In genomic region chr1:31407029-31407626, GRCh38 we compare ENCODE assay signal across 24 cellular contexts. TPM values are rescaled to one million over a fixed set of nuclear protein-coding genes. Genes with fewer than 3 reads are reported as not detected.
"Had no signal": no experiment of that assay in that cellular context is flagged by ENCODE, and none has a peak within 500 bp of the region (broad histone marks: within the 10 kb centered on the region; RNA-seq: fewer than 3 reads in every experiment).

No MANE protein-coding gene starts in this region.

- H2AFZ ChIP-seq: hepatocyte, parathyroid adenoma had no signal

- H3K4me3 Mint-ChIP-seq: activated naive CD8-positive, alpha-beta T cell; activated T-cell treated with anti-CD3 and anti-CD28 coated beads, Interleukin-2, amount 50 U/mL, for 24 hours; activated T-helper 17 cell treated with anti-CD3 and anti-CD28 coated beads, Interleukin-2, amount 50 U/mL, for 72 hours; immature natural killer cell; mesothelial cell of epicardium; natural killer cell treated with Interleukin-12 subunit alpha and Interleukin-12 subunit beta and Interleukin-15 and Interleukin-18, amount 100 ng/mL, for 72 hours; stimulated activated memory B cell treated with anti-CD40 and anti-IgM and Interleukin-4, amounts not matched to agents 10 μg/mL and 1 μg/mL and 100 μg/mL, for 72 hours; WTC11 had no signal

- H3K27ac Mint-ChIP-seq: activated naive CD8-positive, alpha-beta T cell; activated T-cell treated with anti-CD3 and anti-CD28 coated beads, Interleukin-2, amount 50 U/mL, for 24 hours; activated T-helper 17 cell treated with anti-CD3 and anti-CD28 coated beads, Interleukin-2, amount 50 U/mL, for 72 hours; immature natural killer cell; mesothelial cell of epicardium; natural killer cell treated with Interleukin-12 subunit alpha and Interleukin-12 subunit beta and Interleukin-15 and Interleukin-18, amount 100 ng/mL, for 72 hours; stimulated activated memory B cell treated with anti-CD40 and anti-IgM and Interleukin-4, amounts not matched to agents 10 μg/mL and 1 μg/mL and 100 μg/mL, for 72 hours; WTC11 had no signal

- H3K4me3 ChIP-seq: adrenal gland, hepatocyte, left lung, lung, thoracic aorta, upper lobe of left lung had no signal

- H3K9me3 ChIP-seq: adrenal gland, left lung, SK-N-SH, thoracic aorta, upper lobe of left lung had no signal

- H3K4me2 ChIP-seq: hepatocyte, SK-N-SH had no signal

- H3K4me1 ChIP-seq: left lung, parathyroid adenoma, upper lobe of left lung had no signal

- ATAC-seq: activated T-helper 17 cell treated with anti-CD3 and anti-CD28 coated beads, Interleukin-2, amount 50 U/mL, for 72 hours; left lung; natural killer cell treated with Interleukin-12 subunit alpha and Interleukin-12 subunit beta and Interleukin-15 and Interleukin-18, amount 100 ng/mL, for 72 hours; stimulated activated memory B cell treated with anti-CD40 and anti-IgM and Interleukin-4, amounts not matched to agents 10 μg/mL and 1 μg/mL and 100 μg/mL, for 72 hours; WTC11 had no signal

- H3K27ac ChIP-seq: adrenal gland, hepatocyte, left lung, parathyroid adenoma, thoracic aorta, upper lobe of left lung had no signal

- H3K4me1 Mint-ChIP-seq: activated T-helper 17 cell treated with anti-CD3 and anti-CD28 coated beads, Interleukin-2, amount 50 U/mL, for 72 hours; mesothelial cell of epicardium had no signal

- H3K36me3 ChIP-seq: adrenal gland, left lung, thoracic aorta, upper lobe of left lung had no signal

- H3K79me2 ChIP-seq: hepatocyte, parathyroid adenoma had no signal

- H3K9me3 Mint-ChIP-seq: activated T-cell treated with anti-CD3 and anti-CD28 coated beads, Interleukin-2, amount 50 U/mL, for 24 hours; activated T-helper 17 cell treated with anti-CD3 and anti-CD28 coated beads, Interleukin-2, amount 50 U/mL, for 72 hours; immature natural killer cell; mesothelial cell of epicardium; natural killer cell treated with Interleukin-12 subunit alpha and Interleukin-12 subunit beta and Interleukin-15 and Interleukin-18, amount 100 ng/mL, for 72 hours; stimulated activated memory B cell treated with anti-CD40 and anti-IgM and Interleukin-4, amounts not matched to agents 10 μg/mL and 1 μg/mL and 100 μg/mL, for 72 hours had no signal

- H3K36me3 Mint-ChIP-seq: activated naive CD8-positive, alpha-beta T cell; mesothelial cell of epicardium; natural killer cell treated with Interleukin-12 subunit alpha and Interleukin-12 subunit beta and Interleukin-15 and Interleukin-18, amount 100 ng/mL, for 72 hours; stimulated activated memory B cell treated with anti-CD40 and anti-IgM and Interleukin-4, amounts not matched to agents 10 μg/mL and 1 μg/mL and 100 μg/mL, for 72 hours; WTC11 had no signal

- H3K27me3 ChIP-seq: hepatocyte, upper lobe of left lung had no signal

- DNase-seq: activated CD4-positive, alpha-beta T cell treated with anti-CD3 and anti-CD28 coated beads, Interleukin-2, amount 50 U/mL, for 4 hours; activated CD8-positive, alpha-beta memory T cell treated with anti-CD3 and anti-CD28 coated beads for 24 hours; activated CD8-positive, alpha-beta memory T cell treated with anti-CD3 and anti-CD28 coated beads, Interleukin-2, amount 50 U/mL, for 4 hours; activated T-cell treated with anti-CD3 and anti-CD28 coated beads, Interleukin-2, amount 50 U/mL, for 24 hours; adrenal gland; effector CD4-positive, alpha-beta T cell; glutamatergic neuron; immature natural killer cell; left lung; right cardiac atrium; SK-N-SH; small intestine; upper lobe of left lung had no signal

- H3K9ac ChIP-seq: parathyroid adenoma, SK-N-SH had no signal

RNA-seq across cellular contexts. Expression of gene SERINC2, which starts 5.9 kb away (rescaled TPM):
- total RNA-seq: T-helper 2 cell treated with Interferon-gamma antibody and Interleukin-4, amounts not matched to agents 100 ng/mL and 5 ng/mL, for 36 hours had no signal
- polyA plus RNA-seq: immature natural killer cell had no signal

RNA-seq across cellular contexts. Expression of gene FABP3, which starts 34.3 kb away (rescaled TPM):
- total RNA-seq: activated T-helper 17 cell treated with anti-CD3 and anti-CD28 coated beads, Interleukin-2, amount 50 U/mL, for 72 hours; natural killer cell treated with Interleukin-12 subunit alpha and Interleukin-12 subunit beta and Interleukin-15 and Interleukin-18, amount 100 ng/mL, for 72 hours; T-helper 2 cell treated with Interferon-gamma antibody and Interleukin-4, amounts not matched to agents 100 ng/mL and 5 ng/mL, for 36 hours had no signal
- polyA plus RNA-seq: immature natural killer cell had no signal
